Comparison of ENCODE assay signal across 1 cellular context in genomic region chr1:155892801-155893200, GRCh38.
A peak's percentile ranks its signal among the peaks of the same experiment; 100 is the strongest.
TF ChIP-seq lines count a peak whose summit lies in the region.

No MANE protein-coding gene starts in this region.

TF ChIP-seq in HepG2, 621 proteins besides CTCF, POLR2A, EP300 and RAD21:
- TF ChIP-seq ZSCAN30 (CRISPR knock-in tag; IDR thresholded peaks at IDR 0.05) = no peak
- peak; percentile 55 for TF ChIP-seq FOSL2 (CRISPR knock-in tag; IDR thresholded peaks at IDR 0.05)
- TF ChIP-seq ZKSCAN5 (CRISPR knock-in tag; IDR thresholded peaks at IDR 0.05) = no peak
